Comparison of ENCODE assay signal across 8 cellular contexts in the genomic region with DNA sequence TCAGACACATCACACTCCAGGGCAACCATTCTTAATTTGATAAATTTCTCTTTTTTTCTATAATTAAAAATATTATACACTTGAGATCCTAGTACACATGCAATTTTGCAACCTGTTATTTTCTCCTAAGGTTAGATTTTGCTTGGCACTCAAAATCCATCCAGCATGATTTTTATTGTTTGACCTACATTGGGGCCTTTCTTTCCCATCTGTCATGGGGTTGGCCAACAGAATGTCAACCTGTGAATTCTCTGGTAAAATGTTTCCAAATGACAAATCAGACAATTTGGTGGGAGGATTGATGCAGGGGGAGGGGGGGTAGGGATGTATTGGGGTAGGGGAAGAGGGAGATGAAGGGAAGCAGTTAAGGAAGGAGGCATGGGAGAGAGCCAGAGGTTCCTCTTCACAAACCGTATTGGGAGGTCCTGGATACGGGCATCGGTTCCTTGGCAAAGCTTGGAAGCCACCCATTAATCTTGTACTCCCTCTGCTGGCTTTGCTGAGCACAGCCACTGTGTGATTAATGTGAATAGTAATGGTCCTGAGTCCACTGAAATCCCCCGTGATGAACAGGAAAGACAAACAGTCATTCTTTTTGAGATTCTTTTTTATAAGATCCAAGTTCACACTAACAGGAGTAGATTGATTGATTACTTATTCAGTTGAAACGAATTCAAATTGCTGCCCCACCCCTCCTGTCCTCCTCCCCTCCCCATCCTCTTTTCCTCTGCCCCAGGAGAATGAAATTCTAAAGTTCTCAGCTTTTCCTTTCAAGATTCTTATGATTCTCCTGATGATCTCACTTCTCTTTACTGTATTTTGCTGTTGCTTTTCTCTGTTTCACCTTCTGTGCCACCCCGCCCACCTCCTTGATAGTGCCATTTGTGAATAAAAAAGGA.
A peak's percentile ranks its signal among the peaks of the same experiment; 100 is the strongest.
DNase-seq lines count a peak whose midpoint lies in the region; ATAC-seq and TF ChIP-seq lines count a peak whose summit lies in the region.

No MANE protein-coding gene starts in this region.

- POLR2A ChIA-PET in HEK293T (lab: Yijun Ruan, JAX), result no interaction called here

- no peaks in the 10 kb centered on the region for H3K79me2 ChIP-seq in hepatocyte

- no peaks in the 10 kb centered on the region for H3K36me3 Mint-ChIP-seq in stimulated activated effector memory CD8-positive, alpha-beta T cell treated with anti-CD3 and anti-CD28 coated beads, Interleukin-12 subunit alpha, Interleukin-12 subunit beta, amount 100 ng/mL, for 72 hours

- no peak overlapping the region for H3K27ac ChIP-seq in hepatocyte

- no peaks in the 10 kb centered on the region for H3K4me1 Mint-ChIP-seq in stimulated activated effector memory CD8-positive, alpha-beta T cell treated with anti-CD3 and anti-CD28 coated beads, Interleukin-12 subunit alpha, Interleukin-12 subunit beta, amount 100 ng/mL, for 72 hours

- H2AFZ ChIP-seq in hepatocyte, result no peak overlapping the region

- TF ChIP-seq CTCF in astrocyte of the cerebellum (IDR thresholded peaks at IDR 0.05; ENCODE audit: low read depth, low read length, missing control alignments) (peak; percentile 85), hepatocyte (IDR thresholded peaks at IDR 0.05; ENCODE audit: poor library complexity) (peak; percentile 78)

- H3K4me3 ChIP-seq in astrocyte of the cerebellum (ENCODE audit: low read depth, low read length) (no peak overlapping the region), hepatocyte (no peak overlapping the region)

- no peaks in the 10 kb centered on the region for H3K36me3 ChIP-seq in hepatocyte (replicated peaks; ENCODE audit: insufficient read depth, low read depth)

- H3K4me3 Mint-ChIP-seq in stimulated activated effector memory CD8-positive, alpha-beta T cell treated with anti-CD3 and anti-CD28 coated beads, Interleukin-12 subunit alpha, Interleukin-12 subunit beta, amount 100 ng/mL, for 72 hours, result no peak overlapping the region

- CTCF ChIA-PET in HEK293T (lab: Yijun Ruan, JAX), result interaction anchor here (0.6 to 1.2 kb wide), 6 partner anchors 11 to 386 kb away, joined by 3 to 5 read pairs (median 4); no protein-coding TSS in a partner anchor

- no peaks in the 10 kb centered on the region for H3K4me1 ChIP-seq in hepatocyte (ENCODE audit: insufficient read depth)

- H3K27ac Mint-ChIP-seq in stimulated activated effector memory CD8-positive, alpha-beta T cell treated with anti-CD3 and anti-CD28 coated beads, Interleukin-12 subunit alpha, Interleukin-12 subunit beta, amount 100 ng/mL, for 72 hours, result no peak overlapping the region

- no peaks in the 10 kb centered on the region for H3K9me2 ChIP-seq in hepatocyte (replicated peaks; ENCODE audit: insufficient read depth)

- ATAC-seq in stimulated activated effector memory CD8-positive, alpha-beta T cell treated with anti-CD3 and anti-CD28 coated beads, Interleukin-12 subunit alpha, Interleukin-12 subunit beta, amount 100 ng/mL, for 72 hours, result peak; percentile 42
- no peak for ATAC-seq in HG02870 (IDR thresholded peaks at IDR 0.05; ENCODE audit: unreplicated experiment)
- no peak for ATAC-seq in HG03097 (IDR thresholded peaks at IDR 0.05; ENCODE audit: low FRiP score, unreplicated experiment)

- 21% methylated on average over 5 of the region's 6 CpGs for WGBS in hepatocyte (ENCODE audit: low lambda C conversion rate, missing lambda C conversion rate)

- in situ Hi-C loops in astrocyte of the cerebellum (cut with HindIII; ENCODE audit: low sequenced_read_pairs), result loop anchor here (5.0 kb wide), 1 partner anchor 96 kb away; no protein-coding TSS in a partner anchor

- H3K9me3 ChIP-seq in hepatocyte (ENCODE audit: low read depth), result no peaks in the 10 kb centered on the region

- H3K4me2 ChIP-seq in hepatocyte, result no peak overlapping the region

- H4K20me1 ChIP-seq in hepatocyte (ENCODE audit: insufficient read depth, poor library complexity, severe bottlenecking), result no peaks in the 10 kb centered on the region

- H3K27me3 ChIP-seq in hepatocyte, result no peaks in the 10 kb centered on the region

- DNase-seq in ELF-1 (ENCODE audit: low read depth, low spot score), result peak; percentile 69
- DNase-seq in HEK293T (ENCODE audit: extremely low spot score), result peak; percentile 72
- peak; percentile 18 for DNase-seq in NCI-H510A (lab: John Stamatoyannopoulos, UW)
- DNase-seq in astrocyte of the cerebellum (ENCODE audit: low read depth), result peak; percentile 47
- DNase-seq in hepatocyte (ENCODE audit: low spot score), result peak; percentile 82
- no peak for DNase-seq in stimulated activated effector memory CD8-positive, alpha-beta T cell treated with anti-CD3 and anti-CD28 coated beads, Interleukin-12 subunit alpha, Interleukin-12 subunit beta, amount 100 ng/mL, for 72 hours (ENCODE audit: low spot score in 2 of 2)

- no peaks in the 10 kb centered on the region for H3K9me3 Mint-ChIP-seq in stimulated activated effector memory CD8-positive, alpha-beta T cell treated with anti-CD3 and anti-CD28 coated beads, Interleukin-12 subunit alpha, Interleukin-12 subunit beta, amount 100 ng/mL, for 72 hours

TF ChIP-seq in HEK293T, 16 proteins besides CTCF, POLR2A, EP300 and RAD21:
- TF ChIP-seq SP1 (IDR thresholded peaks at IDR 0.05) (no peak), ELF4 (IDR thresholded peaks at IDR 0.05) (no peak), BHLHE40 (IDR thresholded peaks at IDR 0.05; ENCODE audit: borderline replicate concordance) (no peak), LEF1 (IDR thresholded peaks at IDR 0.05; ENCODE audit: borderline replicate concordance) (no peak), FOXA1 (IDR thresholded peaks at IDR 0.05) (no peak), CTBP1 (IDR thresholded peaks at IDR 0.05; ENCODE audit: borderline replicate concordance) (no peak), NFRKB (IDR thresholded peaks at IDR 0.05) (no peak), HDGF (IDR thresholded peaks at IDR 0.05; ENCODE audit: borderline replicate concordance) (no peak), ARNT (IDR thresholded peaks at IDR 0.05) (no peak), TARDBP (IDR thresholded peaks at IDR 0.05) (no peak), SUZ12 (IDR thresholded peaks at IDR 0.05) (no peak), FOXK2 (IDR thresholded peaks at IDR 0.05) (no peak)
TF ChIP-seq in HEK293T: peak in this region for 0.

Comparison
In these comparisons a context has a peak if more than half of its experiments do, and no peak if none do; other contexts are left out.
1. DNase-seq: peak in ELF-1 (single experiment), HEK293T (single experiment), NCI-H510A (single experiment), astrocyte of the cerebellum (single experiment) and hepatocyte (single experiment); none in stimulated activated effector memory CD8-positive, alpha-beta T cell treated with anti-CD3 and anti-CD28 coated beads, Interleukin-12 subunit alpha, Interleukin-12 subunit beta, amount 100 ng/mL, for 72 hours (0 of 2).